In the genomic region with DNA sequence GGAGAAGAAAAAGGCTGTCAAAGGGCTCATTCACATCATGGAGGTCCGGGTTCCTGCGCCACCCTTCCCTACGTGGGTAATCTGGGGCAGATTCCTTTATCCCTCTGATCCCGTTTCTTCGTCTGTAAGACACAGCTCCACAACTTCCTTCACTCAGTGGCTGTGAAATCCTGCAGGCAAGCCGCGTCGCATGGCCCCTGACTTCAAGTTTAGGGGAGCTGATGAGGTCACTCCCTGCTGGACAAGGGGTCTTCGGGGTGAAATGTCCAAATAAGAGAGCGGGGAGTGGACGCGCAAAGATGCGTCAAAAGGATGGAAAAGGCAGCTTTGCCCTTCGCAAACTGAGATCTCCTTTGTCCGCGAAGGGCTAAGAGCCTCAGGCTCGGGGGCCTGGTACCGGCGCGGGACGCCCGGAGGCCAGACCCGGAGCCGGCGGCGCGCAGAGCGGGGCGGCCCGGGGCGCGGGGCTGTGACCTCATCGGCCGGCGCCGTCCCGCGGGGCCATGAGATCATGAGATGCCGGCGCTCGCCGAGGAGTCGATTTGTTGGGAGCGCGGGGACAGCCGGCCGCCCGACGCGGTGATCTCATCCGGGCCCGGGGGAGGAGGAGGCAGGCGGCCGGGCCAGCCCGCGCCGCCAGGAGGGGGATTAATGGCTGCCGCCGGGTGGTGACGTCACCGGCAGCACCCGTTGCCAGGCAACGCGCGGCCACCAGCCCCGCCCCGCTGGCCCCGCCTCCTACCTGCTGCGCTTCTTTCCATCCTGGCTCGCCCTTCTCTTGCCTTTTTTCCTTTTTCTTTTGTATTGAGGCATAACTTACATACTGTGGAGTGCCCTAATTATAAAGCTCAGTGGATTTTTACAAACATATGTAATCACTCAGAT, we compare ENCODE assay signal across 8 cellular contexts.
DNase-seq lines count a peak whose midpoint lies in the region; ATAC-seq and TF ChIP-seq lines count a peak whose summit lies in the region.

No MANE protein-coding gene starts in this region.

- no peaks in the 10 kb centered on the region for H3K36me3 ChIP-seq in adrenal gland (replicated peaks in 1 of 2)
- H3K36me3 ChIP-seq in upper lobe of right lung: no peaks in the 10 kb centered on the region

- H3K4me1 ChIP-seq in adrenal gland (replicated peaks in 1 of 2): peaks cover 0 to 13% of the 10 kb centered on the region in 2 donors
- peaks cover 10% of the 10 kb centered on the region for H3K4me1 ChIP-seq in upper lobe of right lung

- 0 to 2% (median 1%) methylated on average over 31 to 70 of the region's 70 CpGs for WGBS in adrenal gland, 4 donors

- peak; percentile 80 to 82 for TF ChIP-seq POLR2A in adrenal gland (IDR thresholded peaks at IDR 0.05)

- ATAC-seq in HG02759 (IDR thresholded peaks at IDR 0.05; ENCODE audit: unreplicated experiment): peak; percentile 90
- peak; percentile 98 for ATAC-seq in left cardiac atrium
- ATAC-seq in upper lobe of right lung: peak; percentile 97

- TF ChIP-seq CTCF in GM12875 (IDR thresholded peaks at IDR 0.05; ENCODE audit: borderline replicate concordance, insufficient read depth, low read depth, low read length) (no peak), adrenal gland (IDR thresholded peaks at IDR 0.05) (peak in 1 of 6 experiments; percentile 30), upper lobe of right lung (IDR thresholded peaks at IDR 0.05) (no peak)

- DNase-seq in NCI-H1417 (lab: John Stamatoyannopoulos, UW): peak; percentile 94 to 96 (median 95)
- DNase-seq in SW480 (ENCODE audit: low spot score): peak; percentile 90
- DNase-seq in adrenal gland: peak; percentile 92 to 96 (median 94)
- peak; percentile 93 for DNase-seq in left cardiac atrium
- DNase-seq in posterior vena cava (ENCODE audit: low spot score): peak; percentile 97
- peak; percentile 94 for DNase-seq in upper lobe of right lung

- peak overlapping the region; percentile 39 to 95 (median 92) for H3K27ac ChIP-seq in adrenal gland
- H3K27ac ChIP-seq in upper lobe of right lung: peak overlapping the region; percentile 94

- H3K9me3 ChIP-seq in adrenal gland (replicated peaks in 1 of 3): no peaks in the 10 kb centered on the region
- H3K9me3 ChIP-seq in upper lobe of right lung: no peaks in the 10 kb centered on the region

- intact Hi-C loops in adrenal gland (cut with DNase I) (no loop called here), left cardiac atrium (cut with DNase I) (loop anchor here in 1 of 2 donors (2.0 kb wide), 1 partner anchor 80 kb away; a partner anchor contains a TSS), posterior vena cava (cut with DNase I) (loop anchor here in 1 of 2 donors (1.0 kb wide), 1 partner anchor 48 kb away; no protein-coding TSS in a partner anchor), upper lobe of right lung (cut with DNase I) (no loop called here)

- no peaks in the 10 kb centered on the region for H3K27me3 ChIP-seq in adrenal gland
- H3K27me3 ChIP-seq in upper lobe of right lung: no peaks in the 10 kb centered on the region

- H3K4me3 ChIP-seq in GM12875 (ENCODE audit: low read depth, low read length): peak overlapping the region; percentile 91
- H3K4me3 ChIP-seq in adrenal gland: peak overlapping the region; percentile 3 to 74 (median 32)
- H3K4me3 ChIP-seq in upper lobe of right lung: peak overlapping the region; percentile 84

Comparison
In these comparisons a context has a peak if more than half of its experiments do, and no peak if none do; other contexts are left out.
1. Peak in every context shown above with its lines: DNase-seq, ATAC-seq, H3K4me3 ChIP-seq and H3K27ac ChIP-seq.
2. H3K4me3 ChIP-seq: peak in every context shown above with its lines; median percentile 91 in GM12875; 84 in upper lobe of right lung; 32 in adrenal gland.